1 cellular context compared by ENCODE assay signal in genomic region chr11:84056696-84057095, GRCh38.
TF ChIP-seq lines count a peak whose summit lies in the region.

No MANE protein-coding gene starts in this region.

TF ChIP-seq in GM23338, 12 proteins besides CTCF, POLR2A, EP300 and RAD21 (continued from another document):
- TF ChIP-seq, protein P1, sequence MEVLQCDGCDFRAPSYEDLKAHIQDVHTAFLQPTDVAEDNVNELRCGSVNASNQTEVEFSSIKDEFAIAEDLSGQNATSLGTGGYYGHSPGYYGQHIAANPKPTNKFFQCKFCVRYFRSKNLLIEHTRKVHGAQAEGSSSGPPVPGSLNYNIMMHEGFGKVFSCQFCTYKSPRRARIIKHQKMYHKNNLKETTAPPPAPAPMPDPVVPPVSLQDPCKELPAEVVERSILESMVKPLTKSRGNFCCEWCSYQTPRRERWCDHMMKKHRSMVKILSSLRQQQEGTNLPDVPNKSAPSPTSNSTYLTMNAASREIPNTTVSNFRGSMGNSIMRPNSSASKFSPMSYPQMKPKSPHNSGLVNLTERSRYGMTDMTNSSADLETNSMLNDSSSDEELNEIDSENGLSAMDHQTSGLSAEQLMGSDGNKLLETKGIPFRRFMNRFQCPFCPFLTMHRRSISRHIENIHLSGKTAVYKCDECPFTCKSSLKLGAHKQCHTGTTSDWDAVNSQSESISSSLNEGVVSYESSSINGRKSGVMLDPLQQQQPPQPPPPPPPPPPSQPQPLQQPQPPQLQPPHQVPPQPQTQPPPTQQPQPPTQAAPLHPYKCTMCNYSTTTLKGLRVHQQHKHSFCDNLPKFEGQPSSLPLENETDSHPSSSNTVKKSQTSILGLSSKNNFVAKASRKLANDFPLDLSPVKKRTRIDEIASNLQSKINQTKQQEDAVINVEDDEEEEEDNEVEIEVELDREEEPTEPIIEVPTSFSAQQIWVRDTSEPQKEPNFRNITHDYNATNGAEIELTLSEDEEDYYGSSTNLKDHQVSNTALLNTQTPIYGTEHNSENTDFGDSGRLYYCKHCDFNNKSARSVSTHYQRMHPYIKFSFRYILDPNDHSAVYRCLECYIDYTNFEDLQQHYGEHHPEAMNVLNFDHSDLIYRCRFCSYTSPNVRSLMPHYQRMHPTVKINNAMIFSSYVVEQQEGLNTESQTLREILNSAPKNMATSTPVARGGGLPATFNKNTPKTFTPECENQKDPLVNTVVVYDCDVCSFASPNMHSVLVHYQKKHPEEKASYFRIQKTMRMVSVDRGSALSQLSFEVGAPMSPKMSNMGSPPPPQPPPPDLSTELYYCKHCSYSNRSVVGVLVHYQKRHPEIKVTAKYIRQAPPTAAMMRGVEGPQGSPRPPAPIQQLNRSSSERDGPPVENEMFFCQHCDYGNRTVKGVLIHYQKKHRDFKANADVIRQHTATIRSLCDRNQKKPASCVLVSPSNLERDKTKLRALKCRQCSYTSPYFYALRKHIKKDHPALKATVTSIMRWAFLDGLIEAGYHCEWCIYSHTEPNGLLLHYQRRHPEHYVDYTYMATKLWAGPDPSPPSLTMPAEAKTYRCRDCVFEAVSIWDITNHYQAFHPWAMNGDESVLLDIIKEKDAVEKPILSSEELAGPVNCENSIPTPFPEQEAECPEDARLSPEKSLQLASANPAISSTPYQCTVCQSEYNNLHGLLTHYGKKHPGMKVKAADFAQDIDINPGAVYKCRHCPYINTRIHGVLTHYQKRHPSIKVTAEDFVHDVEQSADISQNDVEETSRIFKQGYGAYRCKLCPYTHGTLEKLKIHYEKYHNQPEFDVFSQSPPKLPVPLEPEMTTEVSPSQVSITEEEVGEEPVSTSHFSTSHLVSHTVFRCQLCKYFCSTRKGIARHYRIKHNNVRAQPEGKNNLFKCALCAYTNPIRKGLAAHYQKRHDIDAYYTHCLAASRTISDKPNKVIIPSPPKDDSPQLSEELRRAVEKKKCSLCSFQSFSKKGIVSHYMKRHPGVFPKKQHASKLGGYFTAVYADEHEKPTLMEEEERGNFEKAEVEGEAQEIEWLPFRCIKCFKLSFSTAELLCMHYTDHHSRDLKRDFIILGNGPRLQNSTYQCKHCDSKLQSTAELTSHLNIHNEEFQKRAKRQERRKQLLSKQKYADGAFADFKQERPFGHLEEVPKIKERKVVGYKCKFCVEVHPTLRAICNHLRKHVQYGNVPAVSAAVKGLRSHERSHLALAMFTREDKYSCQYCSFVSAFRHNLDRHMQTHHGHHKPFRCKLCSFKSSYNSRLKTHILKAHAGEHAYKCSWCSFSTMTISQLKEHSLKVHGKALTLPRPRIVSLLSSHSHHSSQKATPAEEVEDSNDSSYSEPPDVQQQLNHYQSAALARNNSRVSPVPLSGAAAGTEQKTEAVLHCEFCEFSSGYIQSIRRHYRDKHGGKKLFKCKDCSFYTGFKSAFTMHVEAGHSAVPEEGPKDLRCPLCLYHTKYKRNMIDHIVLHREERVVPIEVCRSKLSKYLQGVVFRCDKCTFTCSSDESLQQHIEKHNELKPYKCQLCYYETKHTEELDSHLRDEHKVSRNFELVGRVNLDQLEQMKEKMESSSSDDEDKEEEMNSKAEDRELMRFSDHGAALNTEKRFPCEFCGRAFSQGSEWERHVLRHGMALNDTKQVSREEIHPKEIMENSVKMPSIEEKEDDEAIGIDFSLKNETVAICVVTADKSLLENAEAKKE (CRISPR knock-in tag; IDR thresholded peaks at IDR 0.05) = no peak
- TF ChIP-seq ZNF331 (CRISPR knock-in tag; IDR thresholded peaks at IDR 0.05; ENCODE audit: low read depth) (no peak), JUNB (IDR thresholded peaks at IDR 0.05; ENCODE audit: unreplicated experiment) (no peak), EZH2phosphoT487 (IDR thresholded peaks at IDR 0.05; ENCODE audit: unreplicated experiment) (no peak), POLR2AphosphoS5 (IDR thresholded peaks at IDR 0.05; ENCODE audit: low read depth) (no peak), NANOG (IDR thresholded peaks at IDR 0.05; ENCODE audit: borderline replicate concordance) (no peak), ZNF114 (CRISPR knock-in tag; IDR thresholded peaks at IDR 0.05) (no peak), CREB1 (CRISPR knock-in tag; IDR thresholded peaks at IDR 0.05; ENCODE audit: low read depth) (no peak), EZH2 (IDR thresholded peaks at IDR 0.05; ENCODE audit: low read depth, unreplicated experiment) (no peak)
- TF ChIP-seq, protein P2, sequence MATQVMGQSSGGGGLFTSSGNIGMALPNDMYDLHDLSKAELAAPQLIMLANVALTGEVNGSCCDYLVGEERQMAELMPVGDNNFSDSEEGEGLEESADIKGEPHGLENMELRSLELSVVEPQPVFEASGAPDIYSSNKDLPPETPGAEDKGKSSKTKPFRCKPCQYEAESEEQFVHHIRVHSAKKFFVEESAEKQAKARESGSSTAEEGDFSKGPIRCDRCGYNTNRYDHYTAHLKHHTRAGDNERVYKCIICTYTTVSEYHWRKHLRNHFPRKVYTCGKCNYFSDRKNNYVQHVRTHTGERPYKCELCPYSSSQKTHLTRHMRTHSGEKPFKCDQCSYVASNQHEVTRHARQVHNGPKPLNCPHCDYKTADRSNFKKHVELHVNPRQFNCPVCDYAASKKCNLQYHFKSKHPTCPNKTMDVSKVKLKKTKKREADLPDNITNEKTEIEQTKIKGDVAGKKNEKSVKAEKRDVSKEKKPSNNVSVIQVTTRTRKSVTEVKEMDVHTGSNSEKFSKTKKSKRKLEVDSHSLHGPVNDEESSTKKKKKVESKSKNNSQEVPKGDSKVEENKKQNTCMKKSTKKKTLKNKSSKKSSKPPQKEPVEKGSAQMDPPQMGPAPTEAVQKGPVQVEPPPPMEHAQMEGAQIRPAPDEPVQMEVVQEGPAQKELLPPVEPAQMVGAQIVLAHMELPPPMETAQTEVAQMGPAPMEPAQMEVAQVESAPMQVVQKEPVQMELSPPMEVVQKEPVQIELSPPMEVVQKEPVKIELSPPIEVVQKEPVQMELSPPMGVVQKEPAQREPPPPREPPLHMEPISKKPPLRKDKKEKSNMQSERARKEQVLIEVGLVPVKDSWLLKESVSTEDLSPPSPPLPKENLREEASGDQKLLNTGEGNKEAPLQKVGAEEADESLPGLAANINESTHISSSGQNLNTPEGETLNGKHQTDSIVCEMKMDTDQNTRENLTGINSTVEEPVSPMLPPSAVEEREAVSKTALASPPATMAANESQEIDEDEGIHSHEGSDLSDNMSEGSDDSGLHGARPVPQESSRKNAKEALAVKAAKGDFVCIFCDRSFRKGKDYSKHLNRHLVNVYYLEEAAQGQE (IDR thresholded peaks at IDR 0.05; ENCODE audit: unreplicated experiment) = no peak
TF ChIP-seq in GM23338: peak in this region for 0.
